In the genomic region with DNA sequence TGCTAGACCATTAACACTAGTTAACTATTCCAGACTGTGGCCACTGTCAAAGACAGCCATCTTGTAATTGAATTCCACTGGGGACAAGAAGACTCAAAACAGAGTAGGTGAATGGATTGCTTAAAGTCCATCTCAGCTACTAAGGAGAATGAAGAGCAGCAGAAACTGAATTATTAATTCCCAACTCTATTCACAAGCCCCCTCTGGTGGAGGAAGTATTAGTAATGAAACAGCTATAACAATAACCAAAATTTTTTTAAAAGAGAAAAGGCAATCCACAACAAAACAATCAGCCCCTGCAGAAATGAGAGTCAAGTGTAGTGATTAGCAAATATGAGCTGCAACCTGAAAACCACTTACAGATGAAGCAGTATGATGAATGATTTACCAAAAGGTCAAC, we compare ENCODE assay signal across 13 cellular contexts.
DNase-seq lines count a peak whose midpoint lies in the region; ATAC-seq and TF ChIP-seq lines count a peak whose summit lies in the region.
"Had no signal": no experiment of that assay in that cellular context is flagged by ENCODE, and none has a peak within 500 bp of the region (broad histone marks: within the 10 kb centered on the region; RNA-seq: fewer than 3 reads in every experiment).

No MANE protein-coding gene starts in this region.

- H3K36me3 ChIP-seq in brain microvascular endothelial cell (replicated peaks), result no peaks in the 10 kb centered on the region

- no peaks in the 10 kb centered on the region for H3K27me3 ChIP-seq in brain microvascular endothelial cell (replicated peaks)

- no peak for ATAC-seq in HG02642 (IDR thresholded peaks at IDR 0.05; ENCODE audit: poor library complexity, unreplicated experiment)
- no peak for ATAC-seq in GM19351 (IDR thresholded peaks at IDR 0.05; ENCODE audit: unreplicated experiment)

- peaks cover 6% of the 10 kb centered on the region for H3K9me3 Mint-ChIP-seq in neural crest cell

- peak; percentile 2 for DNase-seq in DMS 273 (lab: John Stamatoyannopoulos, UW; ENCODE audit: unreplicated experiment)
- DNase-seq in DMS 273 treated with DMSO at 0.1 percent for 48 hours (lab: John Stamatoyannopoulos, UW), result no peak
- DNase-seq in NCI-H1417 treated with DMSO at 0.1 percent for 48 hours (lab: John Stamatoyannopoulos, UW), result peak; percentile 15
- DNase-seq in brain microvascular endothelial cell, result peak; percentile 28
- DNase-seq in neural crest cell (ENCODE audit: low read depth, low spot score), result no peak
- DNase-seq in GM20000 (ENCODE audit: low spot score), result no peak
- DNase-seq: 8988T; activated naive CD8-positive, alpha-beta T cell treated with anti-CD3 and anti-CD28 coated beads, Interleukin-2, amount 10 ng/mL, durations not matched to agents 7 days and 5 days; H7; NCI-H774 had no signal

- no peak overlapping the region for H3K27ac Mint-ChIP-seq in neural crest cell (ENCODE audit: unreplicated experiment)
- H3K27ac Mint-ChIP-seq: activated naive CD8-positive, alpha-beta T cell treated with anti-CD3 and anti-CD28 coated beads, Interleukin-2, amount 10 ng/mL, durations not matched to agents 7 days and 5 days had no signal

- TF ChIP-seq CTCF in brain microvascular endothelial cell (IDR thresholded peaks at IDR 0.05; ENCODE audit: low read depth, low read length, missing control alignments) (peak; percentile 43), neural crest cell (conservative IDR thresholded peaks at IDR 0.05) (peak; percentile 53), GM20000 (IDR thresholded peaks at IDR 0.05; ENCODE audit: extremely low read depth, missing control alignments) (no peak)

- H3K4me3 Mint-ChIP-seq in neural crest cell, result no peak overlapping the region
- H3K4me3 Mint-ChIP-seq: activated naive CD8-positive, alpha-beta T cell treated with anti-CD3 and anti-CD28 coated beads, Interleukin-2, amount 10 ng/mL, durations not matched to agents 7 days and 5 days had no signal

- in situ Hi-C loops in brain microvascular endothelial cell (cut with HindIII; ENCODE audit: low pct_ligation_motif_present, low sequenced_read_pairs), result no loop called here

- H3K36me3 Mint-ChIP-seq in neural crest cell (ENCODE audit: low read depth), result no peaks in the 10 kb centered on the region
- H3K36me3 Mint-ChIP-seq: activated naive CD8-positive, alpha-beta T cell treated with anti-CD3 and anti-CD28 coated beads, Interleukin-2, amount 10 ng/mL, durations not matched to agents 7 days and 5 days had no signal

- no peaks in the 10 kb centered on the region for H3K4me1 Mint-ChIP-seq in neural crest cell
- H3K4me1 Mint-ChIP-seq: activated naive CD8-positive, alpha-beta T cell treated with anti-CD3 and anti-CD28 coated beads, Interleukin-2, amount 10 ng/mL, durations not matched to agents 7 days and 5 days had no signal

- no peak overlapping the region for H3K4me3 ChIP-seq in brain microvascular endothelial cell (ENCODE audit: low read depth, low read length)

- H3K27ac ChIP-seq in brain microvascular endothelial cell, result no peak overlapping the region
- H3K27ac ChIP-seq: KMS-11 had no signal

- H3K27me3 Mint-ChIP-seq in neural crest cell (ENCODE audit: low read depth), result no peaks in the 10 kb centered on the region
- H3K27me3 Mint-ChIP-seq: activated naive CD8-positive, alpha-beta T cell treated with anti-CD3 and anti-CD28 coated beads, Interleukin-2, amount 10 ng/mL, durations not matched to agents 7 days and 5 days had no signal

Comparison
In these comparisons a context has a peak if more than half of its experiments do, and no peak if none do; other contexts are left out.
1. DNase-seq: peak in DMS 273 (single experiment), NCI-H1417 treated with DMSO at 0.1 percent for 48 hours (single experiment) and brain microvascular endothelial cell (single experiment); none in DMS 273 treated with DMSO at 0.1 percent for 48 hours (single experiment), neural crest cell (single experiment) and GM20000 (single experiment).